2 cellular contexts compared by ENCODE assay signal in the genomic region with DNA sequence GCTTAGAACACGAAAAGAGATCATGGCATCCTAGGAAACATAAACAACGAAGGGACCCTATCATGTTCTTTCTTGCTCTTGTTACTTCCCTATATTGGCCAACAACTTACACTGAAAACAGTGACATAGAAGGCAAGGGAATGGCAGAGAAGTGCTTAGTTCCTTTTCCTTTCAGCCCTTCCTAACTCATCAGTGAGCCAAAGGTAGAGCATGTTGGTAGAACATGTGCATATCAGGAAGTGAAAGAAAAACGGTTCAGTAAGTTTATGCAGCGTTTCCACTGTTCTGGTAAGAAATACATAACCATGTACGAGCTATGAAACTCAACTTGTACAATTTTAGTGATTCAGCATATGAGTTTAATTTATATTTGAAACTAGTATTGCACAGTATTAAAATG.
TF ChIP-seq lines count a peak whose summit lies in the region.

No MANE protein-coding gene starts in this region.

TF ChIP-seq in liver, 16 proteins besides CTCF, POLR2A, EP300 and RAD21 (continued from another document):
- TF ChIP-seq, protein P1, sequence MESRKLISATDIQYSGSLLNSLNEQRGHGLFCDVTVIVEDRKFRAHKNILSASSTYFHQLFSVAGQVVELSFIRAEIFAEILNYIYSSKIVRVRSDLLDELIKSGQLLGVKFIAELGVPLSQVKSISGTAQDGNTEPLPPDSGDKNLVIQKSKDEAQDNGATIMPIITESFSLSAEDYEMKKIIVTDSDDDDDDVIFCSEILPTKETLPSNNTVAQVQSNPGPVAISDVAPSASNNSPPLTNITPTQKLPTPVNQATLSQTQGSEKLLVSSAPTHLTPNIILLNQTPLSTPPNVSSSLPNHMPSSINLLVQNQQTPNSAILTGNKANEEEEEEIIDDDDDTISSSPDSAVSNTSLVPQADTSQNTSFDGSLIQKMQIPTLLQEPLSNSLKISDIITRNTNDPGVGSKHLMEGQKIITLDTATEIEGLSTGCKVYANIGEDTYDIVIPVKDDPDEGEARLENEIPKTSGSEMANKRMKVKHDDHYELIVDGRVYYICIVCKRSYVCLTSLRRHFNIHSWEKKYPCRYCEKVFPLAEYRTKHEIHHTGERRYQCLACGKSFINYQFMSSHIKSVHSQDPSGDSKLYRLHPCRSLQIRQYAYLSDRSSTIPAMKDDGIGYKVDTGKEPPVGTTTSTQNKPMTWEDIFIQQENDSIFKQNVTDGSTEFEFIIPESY (IDR thresholded peaks at IDR 0.05) = no peak
- no peak for TF ChIP-seq EGR1 (IDR thresholded peaks at IDR 0.05; ENCODE audit: low read depth in 2 of 2)
- TF ChIP-seq, protein P2, sequence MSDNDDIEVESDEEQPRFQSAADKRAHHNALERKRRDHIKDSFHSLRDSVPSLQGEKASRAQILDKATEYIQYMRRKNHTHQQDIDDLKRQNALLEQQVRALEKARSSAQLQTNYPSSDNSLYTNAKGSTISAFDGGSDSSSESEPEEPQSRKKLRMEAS (IDR thresholded peaks at IDR 0.05) = peak; percentile 32
- TF ChIP-seq, protein P3, sequence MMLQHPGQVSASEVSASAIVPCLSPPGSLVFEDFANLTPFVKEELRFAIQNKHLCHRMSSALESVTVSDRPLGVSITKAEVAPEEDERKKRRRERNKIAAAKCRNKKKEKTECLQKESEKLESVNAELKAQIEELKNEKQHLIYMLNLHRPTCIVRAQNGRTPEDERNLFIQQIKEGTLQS (IDR thresholded peaks at IDR 0.05) = no peak
- TF ChIP-seq YY1 (IDR thresholded peaks at IDR 0.05) = no peak
TF ChIP-seq in liver: peak in this region for 1.

TF ChIP-seq in HepG2, 621 proteins besides CTCF, POLR2A, EP300 and RAD21 (continued from another document):
- TF ChIP-seq, protein P4, sequence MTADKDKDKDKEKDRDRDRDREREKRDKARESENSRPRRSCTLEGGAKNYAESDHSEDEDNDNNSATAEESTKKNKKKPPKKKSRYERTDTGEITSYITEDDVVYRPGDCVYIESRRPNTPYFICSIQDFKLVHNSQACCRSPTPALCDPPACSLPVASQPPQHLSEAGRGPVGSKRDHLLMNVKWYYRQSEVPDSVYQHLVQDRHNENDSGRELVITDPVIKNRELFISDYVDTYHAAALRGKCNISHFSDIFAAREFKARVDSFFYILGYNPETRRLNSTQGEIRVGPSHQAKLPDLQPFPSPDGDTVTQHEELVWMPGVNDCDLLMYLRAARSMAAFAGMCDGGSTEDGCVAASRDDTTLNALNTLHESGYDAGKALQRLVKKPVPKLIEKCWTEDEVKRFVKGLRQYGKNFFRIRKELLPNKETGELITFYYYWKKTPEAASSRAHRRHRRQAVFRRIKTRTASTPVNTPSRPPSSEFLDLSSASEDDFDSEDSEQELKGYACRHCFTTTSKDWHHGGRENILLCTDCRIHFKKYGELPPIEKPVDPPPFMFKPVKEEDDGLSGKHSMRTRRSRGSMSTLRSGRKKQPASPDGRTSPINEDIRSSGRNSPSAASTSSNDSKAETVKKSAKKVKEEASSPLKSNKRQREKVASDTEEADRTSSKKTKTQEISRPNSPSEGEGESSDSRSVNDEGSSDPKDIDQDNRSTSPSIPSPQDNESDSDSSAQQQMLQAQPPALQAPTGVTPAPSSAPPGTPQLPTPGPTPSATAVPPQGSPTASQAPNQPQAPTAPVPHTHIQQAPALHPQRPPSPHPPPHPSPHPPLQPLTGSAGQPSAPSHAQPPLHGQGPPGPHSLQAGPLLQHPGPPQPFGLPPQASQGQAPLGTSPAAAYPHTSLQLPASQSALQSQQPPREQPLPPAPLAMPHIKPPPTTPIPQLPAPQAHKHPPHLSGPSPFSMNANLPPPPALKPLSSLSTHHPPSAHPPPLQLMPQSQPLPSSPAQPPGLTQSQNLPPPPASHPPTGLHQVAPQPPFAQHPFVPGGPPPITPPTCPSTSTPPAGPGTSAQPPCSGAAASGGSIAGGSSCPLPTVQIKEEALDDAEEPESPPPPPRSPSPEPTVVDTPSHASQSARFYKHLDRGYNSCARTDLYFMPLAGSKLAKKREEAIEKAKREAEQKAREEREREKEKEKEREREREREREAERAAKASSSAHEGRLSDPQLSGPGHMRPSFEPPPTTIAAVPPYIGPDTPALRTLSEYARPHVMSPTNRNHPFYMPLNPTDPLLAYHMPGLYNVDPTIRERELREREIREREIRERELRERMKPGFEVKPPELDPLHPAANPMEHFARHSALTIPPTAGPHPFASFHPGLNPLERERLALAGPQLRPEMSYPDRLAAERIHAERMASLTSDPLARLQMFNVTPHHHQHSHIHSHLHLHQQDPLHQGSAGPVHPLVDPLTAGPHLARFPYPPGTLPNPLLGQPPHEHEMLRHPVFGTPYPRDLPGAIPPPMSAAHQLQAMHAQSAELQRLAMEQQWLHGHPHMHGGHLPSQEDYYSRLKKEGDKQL (CRISPR knock-in tag; IDR thresholded peaks at IDR 0.05; ENCODE audit: low read depth) = no peak
- TF ChIP-seq, protein P5, sequence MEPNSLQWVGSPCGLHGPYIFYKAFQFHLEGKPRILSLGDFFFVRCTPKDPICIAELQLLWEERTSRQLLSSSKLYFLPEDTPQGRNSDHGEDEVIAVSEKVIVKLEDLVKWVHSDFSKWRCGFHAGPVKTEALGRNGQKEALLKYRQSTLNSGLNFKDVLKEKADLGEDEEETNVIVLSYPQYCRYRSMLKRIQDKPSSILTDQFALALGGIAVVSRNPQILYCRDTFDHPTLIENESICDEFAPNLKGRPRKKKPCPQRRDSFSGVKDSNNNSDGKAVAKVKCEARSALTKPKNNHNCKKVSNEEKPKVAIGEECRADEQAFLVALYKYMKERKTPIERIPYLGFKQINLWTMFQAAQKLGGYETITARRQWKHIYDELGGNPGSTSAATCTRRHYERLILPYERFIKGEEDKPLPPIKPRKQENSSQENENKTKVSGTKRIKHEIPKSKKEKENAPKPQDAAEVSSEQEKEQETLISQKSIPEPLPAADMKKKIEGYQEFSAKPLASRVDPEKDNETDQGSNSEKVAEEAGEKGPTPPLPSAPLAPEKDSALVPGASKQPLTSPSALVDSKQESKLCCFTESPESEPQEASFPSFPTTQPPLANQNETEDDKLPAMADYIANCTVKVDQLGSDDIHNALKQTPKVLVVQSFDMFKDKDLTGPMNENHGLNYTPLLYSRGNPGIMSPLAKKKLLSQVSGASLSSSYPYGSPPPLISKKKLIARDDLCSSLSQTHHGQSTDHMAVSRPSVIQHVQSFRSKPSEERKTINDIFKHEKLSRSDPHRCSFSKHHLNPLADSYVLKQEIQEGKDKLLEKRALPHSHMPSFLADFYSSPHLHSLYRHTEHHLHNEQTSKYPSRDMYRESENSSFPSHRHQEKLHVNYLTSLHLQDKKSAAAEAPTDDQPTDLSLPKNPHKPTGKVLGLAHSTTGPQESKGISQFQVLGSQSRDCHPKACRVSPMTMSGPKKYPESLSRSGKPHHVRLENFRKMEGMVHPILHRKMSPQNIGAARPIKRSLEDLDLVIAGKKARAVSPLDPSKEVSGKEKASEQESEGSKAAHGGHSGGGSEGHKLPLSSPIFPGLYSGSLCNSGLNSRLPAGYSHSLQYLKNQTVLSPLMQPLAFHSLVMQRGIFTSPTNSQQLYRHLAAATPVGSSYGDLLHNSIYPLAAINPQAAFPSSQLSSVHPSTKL (CRISPR knock-in tag; IDR thresholded peaks at IDR 0.05) = no peak
- no peak for TF ChIP-seq HDAC6 (IDR thresholded peaks at IDR 0.05; ENCODE audit: low read depth, low read length)
- TF ChIP-seq, protein P6, sequence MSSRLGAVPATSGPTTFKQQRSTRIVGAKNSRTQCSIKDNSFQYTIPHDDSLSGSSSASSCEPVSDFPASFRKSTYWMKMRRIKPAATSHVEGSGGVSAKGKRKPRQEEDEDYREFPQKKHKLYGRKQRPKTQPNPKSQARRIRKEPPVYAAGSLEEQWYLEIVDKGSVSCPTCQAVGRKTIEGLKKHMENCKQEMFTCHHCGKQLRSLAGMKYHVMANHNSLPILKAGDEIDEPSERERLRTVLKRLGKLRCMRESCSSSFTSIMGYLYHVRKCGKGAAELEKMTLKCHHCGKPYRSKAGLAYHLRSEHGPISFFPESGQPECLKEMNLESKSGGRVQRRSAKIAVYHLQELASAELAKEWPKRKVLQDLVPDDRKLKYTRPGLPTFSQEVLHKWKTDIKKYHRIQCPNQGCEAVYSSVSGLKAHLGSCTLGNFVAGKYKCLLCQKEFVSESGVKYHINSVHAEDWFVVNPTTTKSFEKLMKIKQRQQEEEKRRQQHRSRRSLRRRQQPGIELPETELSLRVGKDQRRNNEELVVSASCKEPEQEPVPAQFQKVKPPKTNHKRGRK (CRISPR knock-in tag; IDR thresholded peaks at IDR 0.05) = no peak
- no peak for TF ChIP-seq ZBTB8A (CRISPR knock-in tag; IDR thresholded peaks at IDR 0.05; ENCODE audit: borderline replicate concordance, low read depth)
- TF ChIP-seq ZNF879 (CRISPR knock-in tag; IDR thresholded peaks at IDR 0.05) = no peak
- TF ChIP-seq MEIS2 (CRISPR knock-in tag; IDR thresholded peaks at IDR 0.05) = no peak
- no peak for TF ChIP-seq ISL2 (CRISPR knock-in tag; IDR thresholded peaks at IDR 0.05)
- TF ChIP-seq SAFB2 (CRISPR knock-in tag; IDR thresholded peaks at IDR 0.05; ENCODE audit: borderline replicate concordance, low read depth) = no peak
- TF ChIP-seq NCOA5 (CRISPR knock-in tag; IDR thresholded peaks at IDR 0.05) = no peak
- TF ChIP-seq ZC3H4 (CRISPR knock-in tag; IDR thresholded peaks at IDR 0.05; ENCODE audit: borderline replicate concordance) = no peak
- TF ChIP-seq HDAC2 (CRISPR knock-in tag; IDR thresholded peaks at IDR 0.05) = no peak
- TF ChIP-seq ZZZ3 (CRISPR knock-in tag; IDR thresholded peaks at IDR 0.05; ENCODE audit: borderline replicate concordance) = no peak
- no peak for TF ChIP-seq BRD4 (CRISPR knock-in tag; IDR thresholded peaks at IDR 0.05)
- no peak for TF ChIP-seq CC2D1A (CRISPR knock-in tag; IDR thresholded peaks at IDR 0.05)
- TF ChIP-seq, protein P7, sequence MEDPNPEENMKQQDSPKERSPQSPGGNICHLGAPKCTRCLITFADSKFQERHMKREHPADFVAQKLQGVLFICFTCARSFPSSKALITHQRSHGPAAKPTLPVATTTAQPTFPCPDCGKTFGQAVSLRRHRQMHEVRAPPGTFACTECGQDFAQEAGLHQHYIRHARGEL (CRISPR knock-in tag; IDR thresholded peaks at IDR 0.05) = no peak
- no peak for TF ChIP-seq NFKB2 (CRISPR knock-in tag; IDR thresholded peaks at IDR 0.05; ENCODE audit: borderline replicate concordance)
- no peak for TF ChIP-seq ZNF230 (CRISPR knock-in tag; IDR thresholded peaks at IDR 0.05)
- no peak for TF ChIP-seq ZBTB7A (CRISPR knock-in tag; IDR thresholded peaks at IDR 0.05)
TF ChIP-seq in HepG2: peak in this region for 0.
